Comparison of ENCODE assay signal across 23 cellular contexts in the genomic region with DNA sequence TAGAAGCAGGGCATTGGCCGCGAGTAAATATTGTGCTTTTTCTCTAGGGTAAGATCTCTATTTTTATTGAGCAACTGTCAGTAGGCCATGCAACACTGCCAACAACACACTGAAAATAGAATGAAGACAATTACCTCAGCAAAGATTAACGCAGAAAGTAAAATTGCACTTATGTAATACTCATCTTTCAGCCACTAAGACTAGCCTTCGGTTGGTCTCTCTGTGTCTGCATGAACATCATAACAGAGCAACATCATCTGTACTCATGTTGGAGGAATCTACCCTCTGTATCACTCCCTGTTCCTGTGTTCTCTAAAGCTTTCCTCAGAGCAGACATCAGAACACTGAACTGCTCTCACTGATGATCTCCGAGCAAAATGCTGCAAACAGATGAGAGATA. TPM values are rescaled to one million over a fixed set of nuclear protein-coding genes. Genes with fewer than 3 reads are reported as not detected.
DNase-seq lines count a peak whose midpoint lies in the region; ATAC-seq and TF ChIP-seq lines count a peak whose summit lies in the region.
"Had no signal": no experiment of that assay in that cellular context is flagged by ENCODE, and none has a peak within 500 bp of the region (broad histone marks: within the 10 kb centered on the region; RNA-seq: fewer than 3 reads in every experiment).

No MANE protein-coding gene starts in this region.

- H3K36me3 Mint-ChIP-seq in GM23338 (ENCODE audit: low read depth) = no peaks in the 10 kb centered on the region
- H3K36me3 Mint-ChIP-seq: CD4-positive, alpha-beta memory T cell had no signal

- no peaks in the 10 kb centered on the region for H3K9me3 Mint-ChIP-seq in GM23338

- H3K27me3 ChIP-seq in BLaER1 (0 out of 2 replicates have a peak, but pooled peaks cover 1% of the 10 kb centered on the region), GM23338 (ENCODE audit: insufficient read depth) (no peaks in the 10 kb centered on the region), esophagus muscularis mucosa (peaks cover 0 to 2% (median 0%) of the 10 kb centered on the region in 4 donors), psoas muscle (ENCODE audit: insufficient read depth in 3 of 3, low read length in 2 of 3) (no peaks in the 10 kb centered on the region), osteoblast (ENCODE audit: insufficient read depth, low read length) (no peaks in the 10 kb centered on the region)

- no peaks in the 10 kb centered on the region for H3K4me1 Mint-ChIP-seq in GM23338
- H3K4me1 Mint-ChIP-seq: CD4-positive, alpha-beta memory T cell had no signal

- no peak for TF ChIP-seq POLR2A in esophagus muscularis mucosa (IDR thresholded peaks at IDR 0.05; ENCODE audit: low read depth)

- intact Hi-C loops in esophagus muscularis mucosa (cut with DNase I) (no loop called here), psoas muscle (cut with DNase I) (no loop called here)

- no peak overlapping the region for H3K9ac ChIP-seq in BLaER1
- H3K9ac ChIP-seq: KMS-11 had no signal

- H3K27ac ChIP-seq in BLaER1 = 0 out of 2 replicates have a peak overlapping the region, but pooled peaks have one; percentile 14
- H3K27ac ChIP-seq in GM23338 (ENCODE audit: low read depth) = no peak overlapping the region
- H3K27ac ChIP-seq in esophagus muscularis mucosa (replicated peaks in 1 of 4) = no peak overlapping the region
- H3K27ac ChIP-seq in psoas muscle = peak overlapping the region; percentile 67
- H3K27ac ChIP-seq in osteoblast (ENCODE audit: low read depth, low read length) = no peak overlapping the region
- H3K27ac ChIP-seq: A549, KMS-11, SJCRH30 had no signal

- no peak overlapping the region for H3K27ac Mint-ChIP-seq in GM23338
- H3K27ac Mint-ChIP-seq: CD4-positive, alpha-beta memory T cell had no signal

- H3K27me3 Mint-ChIP-seq in GM23338 (ENCODE audit: insufficient read depth, low read depth, poor library complexity) = no peaks in the 10 kb centered on the region
- H3K27me3 Mint-ChIP-seq: CD4-positive, alpha-beta memory T cell had no signal

- DNase-seq in GM23338 (ENCODE audit: low spot score) = no peak
- peak; percentile 82 for DNase-seq in esophagus muscularis mucosa (ENCODE audit: extremely low spot score)
- no peak for DNase-seq in psoas muscle
- no peak for DNase-seq in osteoblast (ENCODE audit: insufficient read length, low spot score, missing footprints)
- DNase-seq in stimulated activated CD4-positive, alpha-beta T cell treated with anti-CD3 and anti-CD28 coated beads, Interleukin-2, amount 100 ng/mL, for 24 hours = no peak
- DNase-seq: CD4-positive, alpha-beta memory T cell; DND-41; IMR-90; NCI-H1105; NCI-H146; NCI-H2029 treated with DMSO at 0.1 percent for 48 hours; NCI-H226; NCI-H510A treated with DMSO at 0.1 percent for 48 hours; NCI-H748 treated with DMSO at 0.1 percent for 48 hours; SJCRH30 had no signal

- H3K79me2 ChIP-seq in GM23338 (replicated peaks; ENCODE audit: insufficient read depth) (no peaks in the 10 kb centered on the region), osteoblast (ENCODE audit: insufficient read depth, low read length) (no peaks in the 10 kb centered on the region)

- peak overlapping the region; percentile 56 for H3K4me2 ChIP-seq in BLaER1
- H3K4me2 ChIP-seq in GM23338 = no peak overlapping the region
- H3K4me2 ChIP-seq in osteoblast (ENCODE audit: insufficient read depth, low read length) = no peak overlapping the region
- H3K4me2 ChIP-seq: A549, KMS-11 had no signal

- H3K9me2 ChIP-seq in GM23338 (ENCODE audit: insufficient read depth) = peaks cover 10% of the 10 kb centered on the region

- ATAC-seq in GM23338 = no peak
- peak; percentile 39 to 84 (median 58) for ATAC-seq in psoas muscle
- no peak for ATAC-seq in GM21381 (IDR thresholded peaks at IDR 0.05; ENCODE audit: unreplicated experiment)
- no peak for ATAC-seq in GM19351 (IDR thresholded peaks at IDR 0.05; ENCODE audit: unreplicated experiment)
- ATAC-seq: A549, GM12878, Panc1 had no signal

- H3K4me1 ChIP-seq in BLaER1 (peaks cover 28% of the 10 kb centered on the region), GM23338 (ENCODE audit: insufficient read depth) (no peaks in the 10 kb centered on the region), esophagus muscularis mucosa (no peaks in the 10 kb centered on the region), psoas muscle (peaks cover 17% of the 10 kb centered on the region), osteoblast (ENCODE audit: insufficient read depth, low read length) (no peaks in the 10 kb centered on the region)
- H3K4me1 ChIP-seq: A549, SJCRH30 had no signal

- 62% methylated on average over 5 of the region's 5 CpGs for WGBS in esophagus muscularis mucosa
- 17 to 23% (median 17%) methylated on average over 5 of the region's 5 CpGs for WGBS in psoas muscle, 3 donors

- no peaks in the 10 kb centered on the region for H3K9me3 ChIP-seq in BLaER1
- no peaks in the 10 kb centered on the region for H3K9me3 ChIP-seq in esophagus muscularis mucosa
- no peaks in the 10 kb centered on the region for H3K9me3 ChIP-seq in psoas muscle
- no peaks in the 10 kb centered on the region for H3K9me3 ChIP-seq in osteoblast (ENCODE audit: low read depth, low read length)
- H3K9me3 ChIP-seq: A549, SJCRH30 had no signal

- H4K20me1 ChIP-seq in BLaER1 = no peaks in the 10 kb centered on the region
- H4K20me1 ChIP-seq in GM23338 (replicated peaks; ENCODE audit: insufficient read depth) = no peaks in the 10 kb centered on the region
- no peaks in the 10 kb centered on the region for H4K20me1 ChIP-seq in osteoblast (ENCODE audit: insufficient read depth, low read length)

- TF ChIP-seq EP300 in esophagus muscularis mucosa (IDR thresholded peaks at IDR 0.05) = no peak

- no peaks in the 10 kb centered on the region for H3K36me3 ChIP-seq in BLaER1
- H3K36me3 ChIP-seq in GM23338 (ENCODE audit: insufficient read depth) = no peaks in the 10 kb centered on the region
- no peaks in the 10 kb centered on the region for H3K36me3 ChIP-seq in esophagus muscularis mucosa
- no peaks in the 10 kb centered on the region for H3K36me3 ChIP-seq in psoas muscle (ENCODE audit: insufficient read depth in 1 of 2, low read depth in 1 of 2)
- no peaks in the 10 kb centered on the region for H3K36me3 ChIP-seq in osteoblast (ENCODE audit: insufficient read depth, low read length)
- H3K36me3 ChIP-seq: SJCRH30 had no signal

- TF ChIP-seq CTCF in GM23338 (conservative IDR thresholded peaks at IDR 0.05; ENCODE audit: low read depth in 2 of 2) (no peak), esophagus muscularis mucosa (IDR thresholded peaks at IDR 0.05) (no peak), psoas muscle (IDR thresholded peaks at IDR 0.05) (no peak), osteoblast (IDR thresholded peaks at IDR 0.05; ENCODE audit: extremely low read depth, low read depth, low read length) (no peak)

- H3K4me3 Mint-ChIP-seq in GM23338 = no peak overlapping the region
- H3K4me3 Mint-ChIP-seq: CD4-positive, alpha-beta memory T cell had no signal

- H3F3A ChIP-seq in GM23338 (replicated peaks; ENCODE audit: low read depth) = no peaks in the 10 kb centered on the region

- H2AFZ ChIP-seq in GM23338 (peak overlapping the region; percentile 59; the same call in 1 of the 2 replicates), osteoblast (ENCODE audit: low read length) (no peak overlapping the region)

- H3K4me3 ChIP-seq in BLaER1 (no peak overlapping the region), GM23338 (no peak overlapping the region), esophagus muscularis mucosa (no peak overlapping the region), psoas muscle (peak overlapping the region; percentile 42), osteoblast (ENCODE audit: insufficient read depth, low read length) (no peak overlapping the region)
- H3K4me3 ChIP-seq: A549, GM12878, SJCRH30 had no signal

TF ChIP-seq in GM23338, 12 proteins besides CTCF, POLR2A, EP300 and RAD21 (continues in another document):
- TF ChIP-seq, protein P1, sequence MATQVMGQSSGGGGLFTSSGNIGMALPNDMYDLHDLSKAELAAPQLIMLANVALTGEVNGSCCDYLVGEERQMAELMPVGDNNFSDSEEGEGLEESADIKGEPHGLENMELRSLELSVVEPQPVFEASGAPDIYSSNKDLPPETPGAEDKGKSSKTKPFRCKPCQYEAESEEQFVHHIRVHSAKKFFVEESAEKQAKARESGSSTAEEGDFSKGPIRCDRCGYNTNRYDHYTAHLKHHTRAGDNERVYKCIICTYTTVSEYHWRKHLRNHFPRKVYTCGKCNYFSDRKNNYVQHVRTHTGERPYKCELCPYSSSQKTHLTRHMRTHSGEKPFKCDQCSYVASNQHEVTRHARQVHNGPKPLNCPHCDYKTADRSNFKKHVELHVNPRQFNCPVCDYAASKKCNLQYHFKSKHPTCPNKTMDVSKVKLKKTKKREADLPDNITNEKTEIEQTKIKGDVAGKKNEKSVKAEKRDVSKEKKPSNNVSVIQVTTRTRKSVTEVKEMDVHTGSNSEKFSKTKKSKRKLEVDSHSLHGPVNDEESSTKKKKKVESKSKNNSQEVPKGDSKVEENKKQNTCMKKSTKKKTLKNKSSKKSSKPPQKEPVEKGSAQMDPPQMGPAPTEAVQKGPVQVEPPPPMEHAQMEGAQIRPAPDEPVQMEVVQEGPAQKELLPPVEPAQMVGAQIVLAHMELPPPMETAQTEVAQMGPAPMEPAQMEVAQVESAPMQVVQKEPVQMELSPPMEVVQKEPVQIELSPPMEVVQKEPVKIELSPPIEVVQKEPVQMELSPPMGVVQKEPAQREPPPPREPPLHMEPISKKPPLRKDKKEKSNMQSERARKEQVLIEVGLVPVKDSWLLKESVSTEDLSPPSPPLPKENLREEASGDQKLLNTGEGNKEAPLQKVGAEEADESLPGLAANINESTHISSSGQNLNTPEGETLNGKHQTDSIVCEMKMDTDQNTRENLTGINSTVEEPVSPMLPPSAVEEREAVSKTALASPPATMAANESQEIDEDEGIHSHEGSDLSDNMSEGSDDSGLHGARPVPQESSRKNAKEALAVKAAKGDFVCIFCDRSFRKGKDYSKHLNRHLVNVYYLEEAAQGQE (IDR thresholded peaks at IDR 0.05; ENCODE audit: unreplicated experiment) = no peak
- TF ChIP-seq, protein P2, sequence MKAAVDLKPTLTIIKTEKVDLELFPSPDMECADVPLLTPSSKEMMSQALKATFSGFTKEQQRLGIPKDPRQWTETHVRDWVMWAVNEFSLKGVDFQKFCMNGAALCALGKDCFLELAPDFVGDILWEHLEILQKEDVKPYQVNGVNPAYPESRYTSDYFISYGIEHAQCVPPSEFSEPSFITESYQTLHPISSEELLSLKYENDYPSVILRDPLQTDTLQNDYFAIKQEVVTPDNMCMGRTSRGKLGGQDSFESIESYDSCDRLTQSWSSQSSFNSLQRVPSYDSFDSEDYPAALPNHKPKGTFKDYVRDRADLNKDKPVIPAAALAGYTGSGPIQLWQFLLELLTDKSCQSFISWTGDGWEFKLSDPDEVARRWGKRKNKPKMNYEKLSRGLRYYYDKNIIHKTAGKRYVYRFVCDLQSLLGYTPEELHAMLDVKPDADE (IDR thresholded peaks at IDR 0.05) = no peak
- no peak for TF ChIP-seq STAT1 (IDR thresholded peaks at IDR 0.05; ENCODE audit: unreplicated experiment)
- TF ChIP-seq ZNF114 (CRISPR knock-in tag; IDR thresholded peaks at IDR 0.05) = no peak

RNA-seq across cellular contexts. Expression of a gene that starts 8.6 kb away (rescaled TPM):
- total RNA-seq in GM23338 (2014; rRNA removed; shearing (Covaris generic)) = 11.3 and 13.2 TPM in 2 replicates
- polyA plus RNA-seq in GM23338 (2016; fragmentation: Nextera tagmentation; extraction: Ambion mirVana) (7.1 and 7.2 TPM in 2 replicates), psoas muscle (1 to 10 TPM in 2 of 3 donors, under 1 TPM in 1; 0.05 to 3.2 (median 2.7) TPM)
- total RNA-seq in esophagus muscularis mucosa (under 1 TPM in 2 of 4 donors, not detected in 2; under 0.01 to 0.52 TPM), psoas muscle (1 to 10 TPM in 2 of 4 donors, under 1 TPM in 2; 0.36 to 1.1 (median 0.82) TPM), osteoblast (not detected in 2 replicates)
- total RNA-seq: CD4-positive, alpha-beta memory T cell; GM12878; IMR-90; SJCRH30 had no signal
- polyA plus RNA-seq: A549; BJ; CD4-positive, alpha-beta memory T cell; GM12878; IMR-90 had no signal

Comparison
In these comparisons a context has a peak if more than half of its experiments do, and no peak if none do; other contexts are left out.
1. H3K27ac ChIP-seq: peak in BLaER1 (single experiment) and psoas muscle (single experiment); none in GM23338 (single experiment), esophagus muscularis mucosa (0 of 4) and osteoblast (single experiment).
2. ATAC-seq: peak in psoas muscle (4 of 4); none in GM23338 (single experiment), GM21381 (single experiment) and GM19351 (single experiment).